25 cellular contexts compared by ENCODE assay signal in the genomic region with DNA sequence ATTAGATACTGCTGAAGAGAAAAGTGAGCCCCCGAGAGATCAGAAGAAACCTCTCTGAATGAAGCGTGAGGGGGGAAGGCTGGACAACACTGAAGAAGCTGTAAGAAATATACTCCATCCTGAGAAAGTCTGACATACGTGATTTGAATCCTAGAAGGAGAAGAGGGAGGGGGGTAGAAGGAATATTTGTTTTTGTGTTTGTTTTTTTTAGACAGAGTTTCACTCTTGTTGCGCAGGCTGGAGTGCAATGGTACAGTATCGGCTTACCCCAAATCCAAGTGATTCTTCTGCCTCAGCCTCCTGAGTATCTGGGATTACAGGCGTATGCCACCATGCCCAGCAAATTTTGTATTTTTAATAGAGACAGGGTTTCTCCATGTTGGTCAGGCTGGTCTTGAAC.
"Had no signal": no experiment of that assay in that cellular context is flagged by ENCODE, and none has a peak within 500 bp of the region (broad histone marks: within the 10 kb centered on the region; RNA-seq: fewer than 3 reads in every experiment).

No MANE protein-coding gene starts in this region.

- H3K4me3 Mint-ChIP-seq: activated T-helper 1 cell treated with anti-CD3 and anti-CD28 coated beads, Interleukin-12 subunit alpha, Interleukin-12 subunit beta, Interleukin-2, Interleukin-4 antibody, amounts not matched to agents 30 ng/mL and 10 ng/mL and 1 ng/mL, durations not matched to agents 14 hours and 24 hours and 36 hours; naive thymus-derived CD4-positive, alpha-beta T cell; T-helper 1 cell treated with Interleukin-12 subunit alpha and Interleukin-12 subunit beta and Interleukin-4 antibody, amounts not matched to agents 30 μg/mL and 1 μg/mL, for 36 hours; type B pancreatic cell had no signal

- H3K4me1 ChIP-seq: colonic mucosa had no signal

- H3K27ac Mint-ChIP-seq: activated T-helper 1 cell treated with anti-CD3 and anti-CD28 coated beads, Interleukin-12 subunit alpha, Interleukin-12 subunit beta, Interleukin-2, Interleukin-4 antibody, amounts not matched to agents 30 ng/mL and 10 ng/mL and 1 ng/mL, durations not matched to agents 14 hours and 24 hours and 36 hours; T-helper 1 cell treated with Interleukin-12 subunit alpha and Interleukin-12 subunit beta and Interleukin-4 antibody, amounts not matched to agents 30 μg/mL and 1 μg/mL, for 36 hours; type B pancreatic cell had no signal

- H3K27me3 ChIP-seq: breast epithelium, colonic mucosa, dorsolateral prefrontal cortex, esophagus squamous epithelium, gastroesophageal sphincter, right atrium auricular region, spleen, vagina had no signal

- ATAC-seq: activated naive CD4-positive, alpha-beta T cell treated with anti-CD3 and anti-CD28 coated beads, Interleukin-2, amount 50 U/mL, for 72 hours; gastroesophageal sphincter; naive thymus-derived CD4-positive, alpha-beta T cell had no signal

- H3K9me3 ChIP-seq: breast epithelium, colonic mucosa, esophagus squamous epithelium, gastroesophageal sphincter, psoas muscle, right atrium auricular region, thoracic aorta, vagina had no signal

- H3K27ac ChIP-seq: breast epithelium, colonic mucosa, dorsolateral prefrontal cortex, gastroesophageal sphincter, psoas muscle, right atrium auricular region, spleen, thoracic aorta, vagina had no signal

- H3K36me3 ChIP-seq: breast epithelium, colonic mucosa, esophagus squamous epithelium, gastroesophageal sphincter, right atrium auricular region, spleen, thoracic aorta, vagina had no signal

- H3K27me3 Mint-ChIP-seq: naive thymus-derived CD4-positive, alpha-beta T cell; type B pancreatic cell had no signal

- H3K4me3 ChIP-seq: breast epithelium, colonic mucosa, dorsolateral prefrontal cortex, esophagus squamous epithelium, gastroesophageal sphincter, psoas muscle, right atrium auricular region, spleen, thoracic aorta, vagina had no signal

- DNase-seq: activated CD4-positive, alpha-beta T cell treated with anti-CD3 and anti-CD28 coated beads for 4 hours; activated CD4-positive, alpha-beta T cell treated with anti-CD3 and anti-CD28 coated beads, Interleukin-2, amount 50 U/mL, for 48 hours; activated CD4-positive, CD25-positive, alpha-beta regulatory T cell; activated gamma-delta T cell treated with Interleukin-2 at 50 U/mL for 16 hours; colonic mucosa; dorsolateral prefrontal cortex; esophagus squamous epithelium; head of caudate nucleus; hypothalamus; left cardiac atrium; mesenchymal stem cell; naive thymus-derived CD4-positive, alpha-beta T cell; spleen; stimulated activated CD4-positive, alpha-beta T cell treated with anti-CD3 and anti-CD28 coated beads, Interleukin-4, amount 100 ng/mL, for 24 hours; stimulated activated naive CD4-positive, alpha-beta T cell treated with Interleukin-2 at 50 U/mL for 16 hours had no signal

- H3K9me3 Mint-ChIP-seq: activated naive CD4-positive, alpha-beta T cell treated with anti-CD3 and anti-CD28 coated beads, Interleukin-2, amount 50 U/mL, for 72 hours; activated T-helper 1 cell treated with anti-CD3 and anti-CD28 coated beads, Interleukin-12 subunit alpha, Interleukin-12 subunit beta, Interleukin-2, Interleukin-4 antibody, amounts not matched to agents 30 ng/mL and 10 ng/mL and 1 ng/mL, durations not matched to agents 14 hours and 24 hours and 36 hours; T-helper 1 cell treated with Interleukin-12 subunit alpha and Interleukin-12 subunit beta and Interleukin-4 antibody, amounts not matched to agents 30 μg/mL and 1 μg/mL, for 36 hours; type B pancreatic cell had no signal
